Comparison of ENCODE assay signal across 8 cellular contexts in the genomic region with DNA sequence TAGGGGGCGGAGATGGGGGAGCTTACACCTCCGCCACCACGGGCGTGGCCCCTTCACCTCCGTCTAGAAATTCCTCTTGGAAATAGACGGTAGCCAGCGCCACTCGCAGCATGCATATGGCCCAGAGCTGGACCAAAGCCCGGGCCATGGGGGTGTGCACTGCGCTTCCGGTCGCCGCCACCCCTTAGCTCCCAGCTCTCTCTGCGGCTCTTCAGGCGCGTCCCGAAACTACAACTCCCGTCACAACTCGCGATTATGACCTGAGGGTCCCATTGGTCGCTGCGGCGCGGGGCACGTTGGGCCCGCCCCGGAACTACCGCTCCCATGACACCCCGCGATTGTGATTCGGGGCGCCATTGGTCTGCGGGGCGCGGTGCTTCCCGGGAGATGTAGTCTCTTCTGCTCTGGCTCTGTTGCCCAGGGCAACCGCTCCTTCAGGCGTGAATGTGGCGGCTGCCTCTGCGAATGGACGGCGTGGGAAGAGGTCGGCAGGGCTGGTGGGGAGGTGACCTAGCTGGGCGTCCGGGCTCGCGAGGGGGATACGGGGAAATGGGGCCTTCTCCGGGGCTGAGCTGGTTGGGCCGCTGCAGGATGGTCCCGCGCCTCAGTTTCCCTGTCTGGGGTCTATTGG. TPM values are rescaled to one million over a fixed set of nuclear protein-coding genes. Genes with fewer than 3 reads are reported as not detected.
DNase-seq lines count a peak whose midpoint lies in the region; ATAC-seq and TF ChIP-seq lines count a peak whose summit lies in the region.

A gene (plus strand): TSS at position 413 of the 631 bp plus-strand sequence. CDS start 4,399 bp downstream, outside the sequence.
A gene with protein sequence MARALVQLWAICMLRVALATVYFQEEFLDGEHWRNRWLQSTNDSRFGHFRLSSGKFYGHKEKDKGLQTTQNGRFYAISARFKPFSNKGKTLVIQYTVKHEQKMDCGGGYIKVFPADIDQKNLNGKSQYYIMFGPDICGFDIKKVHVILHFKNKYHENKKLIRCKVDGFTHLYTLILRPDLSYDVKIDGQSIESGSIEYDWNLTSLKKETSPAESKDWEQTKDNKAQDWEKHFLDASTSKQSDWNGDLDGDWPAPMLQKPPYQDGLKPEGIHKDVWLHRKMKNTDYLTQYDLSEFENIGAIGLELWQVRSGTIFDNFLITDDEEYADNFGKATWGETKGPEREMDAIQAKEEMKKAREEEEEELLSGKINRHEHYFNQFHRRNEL (minus strand): TSS at position 186 of the 631 bp plus-strand sequence. CDS start 38 bp downstream, at position 148.

- peak within 1 kb of the TSS; percentile 80 for H3K4me2 ChIP-seq in mammary epithelial cell (ENCODE audit: insufficient read depth, low read depth, low read length)

- H3K4me1 ChIP-seq in mammary epithelial cell (ENCODE audit: insufficient read depth, low read length) (peaks cover 7% of the 10 kb centered on the region), skeletal muscle tissue (ENCODE audit: control insufficient read depth in 3 of 3, insufficient read depth in 3 of 3, low read length in 3 of 3) (peaks cover 3 to 11% (median 6%) of the 10 kb centered on the region in 3 donors)

- peak; percentile 83 for DNase-seq in AG04449 (ENCODE audit: low read depth, low spot score)
- peak; percentile 99 for DNase-seq in NCI-H2196 (lab: John Stamatoyannopoulos, UW; ENCODE audit: unreplicated experiment)
- DNase-seq in mammary epithelial cell, result peak; percentile 99

- CTCF ChIA-PET in AG04449 (lab: Yijun Ruan, JAX) (interaction anchor here (0.8 to 1.9 kb wide), 5 partner anchors 14 to 54 kb away, joined by 3 to 7 read pairs (median 3); no protein-coding TSS in a partner anchor), mammary epithelial cell (lab: Charles Lee; ENCODE audit: low non-redundant PET) (interaction anchor here (0.6 kb wide), 1 partner anchor 132 kb away, joined by 6 read pairs; a partner anchor contains a TSS)

- dilution Hi-C loops in mammary epithelial cell (cut with HindIII; ENCODE audit: low sequenced_read_pairs), result no loop called here

- H3K27me3 ChIP-seq in mammary epithelial cell (ENCODE audit: insufficient read depth, low read length) (no peaks in the 10 kb centered on the region), skeletal muscle tissue (ENCODE audit: control insufficient read depth in 3 of 3, insufficient read depth in 3 of 3, low read length in 3 of 3) (no peaks in the 10 kb centered on the region)

- ATAC-seq in GM18873 (IDR thresholded peaks at IDR 0.05; ENCODE audit: low FRiP score, unreplicated experiment) (peak; percentile 97), HG03135 (IDR thresholded peaks at IDR 0.05; ENCODE audit: unreplicated experiment) (peak; percentile 98)

- peaks cover 21% of the 10 kb centered on the region for H3K79me2 ChIP-seq in mammary epithelial cell (ENCODE audit: insufficient read depth, low read length)

- H2AFZ ChIP-seq in mammary epithelial cell (ENCODE audit: low read depth, low read length), result peak within 1 kb of the TSS; percentile 95

- intact Hi-C loops in mammary epithelial cell (cut with micrococcal nuclease), result loop anchor here (1.0 to 2.0 kb wide), 2 partner anchors 25 to 51 kb away; a partner anchor contains a TSS

- H4K20me1 ChIP-seq in mammary epithelial cell (ENCODE audit: insufficient read depth, low read length), result no peaks in the 10 kb centered on the region

- in situ Hi-C loops in mammary epithelial cell (cut with MboI; ENCODE audit: low sequenced_read_pairs in 2 of 2), result no loop called here

- WGBS in mammary epithelial cell (ENCODE audit: low coverage, missing lambda C conversion rate), result 1% methylated on average over 20 of the region's 52 CpGs

- H3K9ac ChIP-seq in mammary epithelial cell (ENCODE audit: insufficient read depth, low read length) (peak within 1 kb of the TSS; percentile 46), skeletal muscle tissue (ENCODE audit: low read depth in 1 of 3, low read length in 3 of 3) (peak within 1 kb of the TSS; percentile 74 to 88 (median 85))

- peak within 1 kb of the TSS; percentile 83 for H3K27ac ChIP-seq in VCaP
- peak within 1 kb of the TSS; percentile 54 for H3K27ac ChIP-seq in mammary epithelial cell (ENCODE audit: insufficient read depth, low read depth, low read length)
- H3K27ac ChIP-seq in skeletal muscle tissue (ENCODE audit: low read depth, low read length), result peak within 1 kb of the TSS; percentile 83

- H3K4me3 ChIP-seq in AG04449 (ENCODE audit: low read depth, low read length) (peak within 1 kb of the TSS; percentile 94), mammary epithelial cell (replicated peaks in 1 of 3; ENCODE audit: insufficient read depth in 1 of 3, low read depth in 2 of 3, low read length in 3 of 3) (peak within 1 kb of the TSS; percentile 74 to 99 (median 84)), iPS-18c (ENCODE audit: insufficient read depth, low read depth, low read length) (peak within 1 kb of the TSS; percentile 84), skeletal muscle tissue (ENCODE audit: low read length in 3 of 3) (peak within 1 kb of the TSS; percentile 82 to 92 (median 88))

- no TSS peak for BruUV-seq in mammary epithelial cell (replicated peaks; lab: Mats Ljungman, UMichigan)

- TF ChIP-seq CTCF in AG04449 (IDR thresholded peaks at IDR 0.05; ENCODE audit: insufficient read depth, low read length, missing control alignments) (no peak), VCaP (conservative IDR thresholded peaks at IDR 0.05) (no peak; the same call in 1 of the 2 replicates), mammary epithelial cell (conservative IDR thresholded peaks at IDR 0.05 in 1 of 2, IDR thresholded peaks at IDR 0.05 in 1 of 2; ENCODE audit: extremely low read depth in 1 of 2, insufficient read depth in 1 of 2, low read depth in 1 of 2, low read length in 2 of 2) (peak in 1 of 2 donors; percentile 17)

- H3K36me3 ChIP-seq in mammary epithelial cell (ENCODE audit: insufficient read depth, low read length) (no peaks in the 10 kb centered on the region), skeletal muscle tissue (ENCODE audit: control insufficient read depth in 3 of 3, insufficient read depth in 3 of 3, low read length in 3 of 3) (peaks cover 0 to 6% (median under 1%) of the 10 kb centered on the region in 3 donors)

- POLR2A ChIA-PET in AG04449 (lab: Yijun Ruan, JAX), result interaction anchor here (1.0 kb wide), 1 partner anchor 20 kb away, joined by 3 read pairs; no protein-coding TSS in a partner anchor

- H3K9me3 ChIP-seq in mammary epithelial cell (replicated peaks; ENCODE audit: insufficient read depth, low read length), result no peaks in the 10 kb centered on the region
- peaks cover 2% of the 10 kb centered on the region for H3K9me3 ChIP-seq in iPS-18c (ENCODE audit: control insufficient read depth, insufficient read depth, low read length)
- H3K9me3 ChIP-seq in skeletal muscle tissue (ENCODE audit: control insufficient read depth in 3 of 3, low read length in 3 of 3), result no peaks in the 10 kb centered on the region

RNA-seq across cellular contexts. Expression of the first gene that starts in this region (rescaled TPM):
- total RNA-seq in mammary epithelial cell (1 to 10 TPM; 4.8 to 5.8 TPM), skeletal muscle tissue (2.6 TPM)
- 4.2 TPM for polyA plus RNA-seq in mammary epithelial cell
- 2.9 TPM for polyA minus RNA-seq in mammary epithelial cell

RNA-seq across cellular contexts. Expression of the second gene that starts in this region (rescaled TPM):
- total RNA-seq in mammary epithelial cell (not detected), skeletal muscle tissue (under 0.01 TPM)
- not detected for polyA plus RNA-seq in mammary epithelial cell
- not detected for polyA minus RNA-seq in mammary epithelial cell

Comparison
In these comparisons a context has a peak if more than half of its experiments do, and no peak if none do; other contexts are left out.
1. Peak in every context shown above with its lines: DNase-seq, ATAC-seq, H3K4me3 ChIP-seq and H3K27ac ChIP-seq.